In genomic region chr20:58059145-58059544, GRCh38 we compare ENCODE assay signal across 1 cellular context.
TF ChIP-seq lines count a peak whose summit lies in the region.

No MANE protein-coding gene starts in this region.

TF ChIP-seq in GM23338, 12 proteins besides CTCF, POLR2A, EP300 and RAD21 (continued from another document):
- no peak for TF ChIP-seq JUNB (IDR thresholded peaks at IDR 0.05; ENCODE audit: unreplicated experiment)
- no peak for TF ChIP-seq NANOG (IDR thresholded peaks at IDR 0.05; ENCODE audit: borderline replicate concordance)
- no peak for TF ChIP-seq EZH2 (IDR thresholded peaks at IDR 0.05; ENCODE audit: low read depth, unreplicated experiment)
- TF ChIP-seq ETS1 (IDR thresholded peaks at IDR 0.05), result no peak
- no peak for TF ChIP-seq ZNF331 (CRISPR knock-in tag; IDR thresholded peaks at IDR 0.05; ENCODE audit: low read depth)
- TF ChIP-seq ZNF462 (CRISPR knock-in tag; IDR thresholded peaks at IDR 0.05), result no peak
- no peak for TF ChIP-seq ZNF114 (CRISPR knock-in tag; IDR thresholded peaks at IDR 0.05)
- TF ChIP-seq STAT1 (IDR thresholded peaks at IDR 0.05; ENCODE audit: unreplicated experiment), result no peak
- no peak for TF ChIP-seq CREB1 (CRISPR knock-in tag; IDR thresholded peaks at IDR 0.05; ENCODE audit: low read depth)
- no peak for TF ChIP-seq POLR2AphosphoS5 (IDR thresholded peaks at IDR 0.05; ENCODE audit: low read depth)
TF ChIP-seq in GM23338: peak in this region for 0.
